In the genomic region with DNA sequence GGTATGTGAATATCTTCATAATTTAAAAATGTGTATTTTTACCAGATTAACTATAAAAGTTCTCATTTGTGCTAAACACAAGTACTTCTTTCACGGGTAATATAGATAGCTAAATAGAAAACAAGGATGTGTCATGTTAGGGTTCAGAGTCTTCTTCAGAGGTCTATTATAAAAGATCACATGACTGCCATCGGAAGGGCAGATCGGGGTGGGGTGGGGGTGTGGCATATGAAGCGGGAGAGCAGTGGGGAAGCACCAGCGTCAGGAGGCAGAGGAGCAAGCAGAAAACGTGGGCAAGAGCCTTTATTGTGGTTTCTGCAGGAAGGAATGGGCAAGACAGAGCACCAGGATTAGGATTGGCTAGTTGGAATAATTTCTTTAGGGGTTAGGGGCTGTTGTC, we compare ENCODE assay signal across 15 cellular contexts.
"Had no signal": no experiment of that assay in that cellular context is flagged by ENCODE, and none has a peak within 500 bp of the region (broad histone marks: within the 10 kb centered on the region; RNA-seq: fewer than 3 reads in every experiment).

No MANE protein-coding gene starts in this region.

- H3K27ac Mint-ChIP-seq: activated T-helper 17 cell treated with anti-CD3 and anti-CD28 coated beads, Interleukin-2, amount 50 U/mL, for 72 hours; naive thymus-derived CD4-positive, alpha-beta T cell; stimulated activated naive B cell treated with anti-CD40 and anti-IgM and Interleukin-4, amounts not matched to agents 10 μg/mL and 1 μg/mL and 100 μg/mL, for 72 hours; T-helper 2 cell treated with Interferon-gamma antibody and Interleukin-4, amounts not matched to agents 5 μg/mL and 100 μg/mL, for 36 hours had no signal

- H3K27me3 Mint-ChIP-seq: stimulated activated naive B cell treated with anti-CD40 and anti-IgM and Interleukin-4, amounts not matched to agents 10 μg/mL and 1 μg/mL and 100 μg/mL, for 72 hours had no signal

- ATAC-seq: activated T-helper 17 cell treated with anti-CD3 and anti-CD28 coated beads, Interleukin-2, amount 50 U/mL, for 72 hours; left lung; naive thymus-derived CD4-positive, alpha-beta T cell; stimulated activated naive B cell treated with anti-CD40 and anti-IgM and Interleukin-4, amounts not matched to agents 10 μg/mL and 1 μg/mL and 100 μg/mL, for 72 hours had no signal

- H3K9me3 Mint-ChIP-seq: activated T-helper 17 cell treated with anti-CD3 and anti-CD28 coated beads, Interleukin-2, amount 50 U/mL, for 72 hours; naive thymus-derived CD4-positive, alpha-beta T cell; stimulated activated naive B cell treated with anti-CD40 and anti-IgM and Interleukin-4, amounts not matched to agents 10 μg/mL and 1 μg/mL and 100 μg/mL, for 72 hours; T-helper 2 cell treated with Interferon-gamma antibody and Interleukin-4, amounts not matched to agents 5 μg/mL and 100 μg/mL, for 36 hours had no signal

- FAIRE-seq: keratinocyte had no signal

- H3K36me3 Mint-ChIP-seq: stimulated activated naive B cell treated with anti-CD40 and anti-IgM and Interleukin-4, amounts not matched to agents 10 μg/mL and 1 μg/mL and 100 μg/mL, for 72 hours had no signal

- H3K4me3 Mint-ChIP-seq: activated T-helper 17 cell treated with anti-CD3 and anti-CD28 coated beads, Interleukin-2, amount 50 U/mL, for 72 hours; naive thymus-derived CD4-positive, alpha-beta T cell; stimulated activated naive B cell treated with anti-CD40 and anti-IgM and Interleukin-4, amounts not matched to agents 10 μg/mL and 1 μg/mL and 100 μg/mL, for 72 hours; T-helper 2 cell treated with Interferon-gamma antibody and Interleukin-4, amounts not matched to agents 5 μg/mL and 100 μg/mL, for 36 hours had no signal

- DNase-seq: activated CD4-positive, alpha-beta T cell treated with anti-CD3 and anti-CD28 coated beads for 1 hour; activated CD4-positive, alpha-beta T cell treated with anti-CD3 and anti-CD28 coated beads, Interleukin-2, amount 50 U/mL, for 4 hours; activated naive CD4-positive, alpha-beta T cell treated with Interleukin-2 at 50 U/mL for 16 hours; anterior cingulate cortex; cerebellar nuclear complex; left lung; naive thymus-derived CD4-positive, alpha-beta T cell; posterior cingulate gyrus; retina; stimulated activated CD4-positive, alpha-beta T cell treated with anti-CD3 and anti-CD28 coated beads, Interleukin-4, amount 100 ng/mL, for 1 hour; stimulated activated naive B cell treated with anti-CD40 and anti-IgM and Interleukin-4, amounts not matched to agents 10 μg/mL and 1 μg/mL and 100 μg/mL, for 72 hours; tibial artery had no signal

- H3K4me1 Mint-ChIP-seq: activated T-helper 17 cell treated with anti-CD3 and anti-CD28 coated beads, Interleukin-2, amount 50 U/mL, for 72 hours had no signal
